ENCODE assay signal across 1 cellular context in genomic region chr18:3623769-3624545, GRCh38.
TF ChIP-seq lines count a peak whose summit lies in the region.

No MANE protein-coding gene starts in this region.

TF ChIP-seq in SK-N-SH treated with all-trans-retinoic acid at 6 μM for 48 hours, 23 proteins besides CTCF, POLR2A, EP300 and RAD21 (continued from another document):
- TF ChIP-seq, protein P1, sequence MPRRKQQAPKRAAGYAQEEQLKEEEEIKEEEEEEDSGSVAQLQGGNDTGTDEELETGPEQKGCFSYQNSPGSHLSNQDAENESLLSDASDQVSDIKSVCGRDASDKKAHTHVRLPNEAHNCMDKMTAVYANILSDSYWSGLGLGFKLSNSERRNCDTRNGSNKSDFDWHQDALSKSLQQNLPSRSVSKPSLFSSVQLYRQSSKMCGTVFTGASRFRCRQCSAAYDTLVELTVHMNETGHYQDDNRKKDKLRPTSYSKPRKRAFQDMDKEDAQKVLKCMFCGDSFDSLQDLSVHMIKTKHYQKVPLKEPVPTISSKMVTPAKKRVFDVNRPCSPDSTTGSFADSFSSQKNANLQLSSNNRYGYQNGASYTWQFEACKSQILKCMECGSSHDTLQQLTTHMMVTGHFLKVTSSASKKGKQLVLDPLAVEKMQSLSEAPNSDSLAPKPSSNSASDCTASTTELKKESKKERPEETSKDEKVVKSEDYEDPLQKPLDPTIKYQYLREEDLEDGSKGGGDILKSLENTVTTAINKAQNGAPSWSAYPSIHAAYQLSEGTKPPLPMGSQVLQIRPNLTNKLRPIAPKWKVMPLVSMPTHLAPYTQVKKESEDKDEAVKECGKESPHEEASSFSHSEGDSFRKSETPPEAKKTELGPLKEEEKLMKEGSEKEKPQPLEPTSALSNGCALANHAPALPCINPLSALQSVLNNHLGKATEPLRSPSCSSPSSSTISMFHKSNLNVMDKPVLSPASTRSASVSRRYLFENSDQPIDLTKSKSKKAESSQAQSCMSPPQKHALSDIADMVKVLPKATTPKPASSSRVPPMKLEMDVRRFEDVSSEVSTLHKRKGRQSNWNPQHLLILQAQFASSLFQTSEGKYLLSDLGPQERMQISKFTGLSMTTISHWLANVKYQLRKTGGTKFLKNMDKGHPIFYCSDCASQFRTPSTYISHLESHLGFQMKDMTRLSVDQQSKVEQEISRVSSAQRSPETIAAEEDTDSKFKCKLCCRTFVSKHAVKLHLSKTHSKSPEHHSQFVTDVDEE (CRISPR knock-in tag; IDR thresholded peaks at IDR 0.05): peak; percentile 87
- TF ChIP-seq GLIS3 (CRISPR knock-in tag; IDR thresholded peaks at IDR 0.05): no peak; the same call in none of the 2 replicates
- TF ChIP-seq BACH2 (CRISPR knock-in tag; IDR thresholded peaks at IDR 0.05; ENCODE audit: borderline replicate concordance): no peak
- TF ChIP-seq, protein P2, sequence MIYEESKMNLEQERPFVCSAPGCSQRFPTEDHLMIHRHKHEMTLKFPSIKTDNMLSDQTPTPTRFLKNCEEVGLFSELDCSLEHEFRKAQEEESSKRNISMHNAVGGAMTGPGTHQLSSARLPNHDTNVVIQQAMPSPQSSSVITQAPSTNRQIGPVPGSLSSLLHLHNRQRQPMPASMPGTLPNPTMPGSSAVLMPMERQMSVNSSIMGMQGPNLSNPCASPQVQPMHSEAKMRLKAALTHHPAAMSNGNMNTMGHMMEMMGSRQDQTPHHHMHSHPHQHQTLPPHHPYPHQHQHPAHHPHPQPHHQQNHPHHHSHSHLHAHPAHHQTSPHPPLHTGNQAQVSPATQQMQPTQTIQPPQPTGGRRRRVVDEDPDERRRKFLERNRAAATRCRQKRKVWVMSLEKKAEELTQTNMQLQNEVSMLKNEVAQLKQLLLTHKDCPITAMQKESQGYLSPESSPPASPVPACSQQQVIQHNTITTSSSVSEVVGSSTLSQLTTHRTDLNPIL (CRISPR knock-in tag; IDR thresholded peaks at IDR 0.05; ENCODE audit: low read depth): peak; percentile 57
